Comparison of ENCODE assay signal across 8 cellular contexts in genomic region chr17:45148183-45149036, GRCh38. TPM values are rescaled to one million over a fixed set of nuclear protein-coding genes. Genes with fewer than 3 reads are reported as not detected.
DNase-seq lines count a peak whose midpoint lies in the region; ATAC-seq and TF ChIP-seq lines count a peak whose summit lies in the region.

TSS of gene HEXIM1 (plus strand) at chr17:45148475. CDS start at chr17:45149191, 716 bp downstream.

- TF ChIP-seq CTCF in A673 (conservative IDR thresholded peaks at IDR 0.05; ENCODE audit: low read depth, low read length): no peak
- TF ChIP-seq CTCF in VCaP (conservative IDR thresholded peaks at IDR 0.05): no peak
- no peak for TF ChIP-seq CTCF in breast epithelium (IDR thresholded peaks at IDR 0.05)

- H3K9ac ChIP-seq in iPS-18a (ENCODE audit: low read length): peak within 1 kb of the TSS; percentile 98
- peak within 1 kb of the TSS; percentile 98 for H3K9ac ChIP-seq in skeletal muscle satellite cell (ENCODE audit: low read depth, low read length)

- H3K9me3 ChIP-seq in A673 (ENCODE audit: low read depth, low read length, poor library complexity, severe bottlenecking) (no peaks in the 10 kb centered on the region), breast epithelium (no peaks in the 10 kb centered on the region), iPS-18a (ENCODE audit: control insufficient read depth, low read depth, low read length) (no peaks in the 10 kb centered on the region), skeletal muscle satellite cell (replicated peaks; ENCODE audit: low read length) (no peaks in the 10 kb centered on the region)

- H3K4me3 ChIP-seq in A673 (ENCODE audit: low read depth, low read length, poor library complexity, severe bottlenecking) (peak within 1 kb of the TSS; percentile 81), breast epithelium (peak within 1 kb of the TSS; percentile 66 to 83 (median 71)), iPS-18a (ENCODE audit: low read length) (peak within 1 kb of the TSS; percentile 97), skeletal muscle satellite cell (ENCODE audit: low read length) (peak within 1 kb of the TSS; percentile 90)

- peak within 1 kb of the TSS; percentile 95 for H3K4me2 ChIP-seq in skeletal muscle satellite cell (ENCODE audit: low read length)

- BruUV-seq in A673 (replicated peaks; lab: Mats Ljungman, UMichigan): TSS peak; percentile 78

- DNase-seq in A673 (ENCODE audit: low spot score) (peak; percentile 98), NCI-H2196 treated with DMSO at 0.1 percent for 48 hours (lab: John Stamatoyannopoulos, UW; ENCODE audit: unreplicated experiment) (peak; percentile 98), breast epithelium (ENCODE audit: low spot score in 2 of 2) (peak; percentile 100)

- CTCF ChIA-PET in A673 (lab: Charles Lee): interaction anchor here (0.5 to 3.3 kb wide), 8 partner anchors 10 to 211 kb away, joined by 3 to 16 read pairs (median 7); partner anchors contain the start of genes ACBD4 and HEXIM2

- POLR2A ChIA-PET in A673 (lab: Charles Lee; ENCODE audit: low non-redundant PET): interaction anchor here (0.6 to 1.1 kb wide), 9 partner anchors 13 to 620 kb away, joined by 3 to 8 read pairs (median 6); partner anchors contain the start of gene HEXIM2

- H3K27me3 ChIP-seq in A673 (replicated peaks; ENCODE audit: insufficient read depth, low read depth, low read length, poor library complexity): no peaks in the 10 kb centered on the region
- no peaks in the 10 kb centered on the region for H3K27me3 ChIP-seq in breast epithelium
- H3K27me3 ChIP-seq in iPS-18a (ENCODE audit: control insufficient read depth, insufficient read depth, low read length): no peaks in the 10 kb centered on the region
- H3K27me3 ChIP-seq in skeletal muscle satellite cell (ENCODE audit: control insufficient read depth, insufficient read depth, low read length): no peaks in the 10 kb centered on the region

- intact Hi-C loops in A673 (cut with micrococcal nuclease; ENCODE audit: unreplicated experiment) (no loop called here), breast epithelium (cut with DNase I; ENCODE audit: low total_unique reads) (no loop called here)

- H3K27ac ChIP-seq in A673 (ENCODE audit: low read depth, low read length, poor library complexity, severe bottlenecking) (peak within 1 kb of the TSS; percentile 98), VCaP (peak within 1 kb of the TSS; percentile 99), breast epithelium (peak within 1 kb of the TSS; percentile 99 to 100), iPS-18a (ENCODE audit: low read length) (peak within 1 kb of the TSS; percentile 98)

- peak; percentile 100 for TF ChIP-seq POLR2A in breast epithelium (IDR thresholded peaks at IDR 0.05)

- H3K36me3 ChIP-seq in A673 (ENCODE audit: insufficient read depth, low read length, poor library complexity, severe bottlenecking): no peaks in the 10 kb centered on the region
- H3K36me3 ChIP-seq in breast epithelium: no peaks in the 10 kb centered on the region
- no peaks in the 10 kb centered on the region for H3K36me3 ChIP-seq in iPS-18a (ENCODE audit: control insufficient read depth, low read depth, low read length)
- H3K36me3 ChIP-seq in skeletal muscle satellite cell (ENCODE audit: insufficient read depth, low read length): peaks cover 5% of the 10 kb centered on the region

- peaks cover 19% of the 10 kb centered on the region for H3K4me1 ChIP-seq in A673 (ENCODE audit: insufficient read depth, low read length, poor library complexity, severe bottlenecking)
- peaks cover 9 to 19% of the 10 kb centered on the region in 2 donors for H3K4me1 ChIP-seq in breast epithelium
- H3K4me1 ChIP-seq in iPS-18a (ENCODE audit: control insufficient read depth, low read depth, low read length): peaks cover 18% of the 10 kb centered on the region
- H3K4me1 ChIP-seq in skeletal muscle satellite cell (ENCODE audit: control insufficient read depth, insufficient read depth, low read length): peaks cover 36% of the 10 kb centered on the region

- peak; percentile 44 for ATAC-seq in GM18870 (IDR thresholded peaks at IDR 0.05; ENCODE audit: unreplicated experiment)
- ATAC-seq in HG03135 (IDR thresholded peaks at IDR 0.05; ENCODE audit: unreplicated experiment): peak; percentile 60

RNA-seq across cellular contexts. Expression of gene HEXIM1, which starts in this region (rescaled TPM):
- 21.2 and 22.1 TPM in 2 replicates for total RNA-seq in A673 (2021)
- total RNA-seq in breast epithelium: 10 to 100 TPM; 21.3 to 35.6 (median 33.4) TPM
- total RNA-seq in skeletal muscle satellite cell (2012; rRNA removed): 4.2 and 4.3 TPM in 2 replicates

Comparison
In these comparisons a context has a peak if more than half of its experiments do, and no peak if none do; other contexts are left out.
1. Peak in every context shown above with its lines: DNase-seq, ATAC-seq, H3K4me3 ChIP-seq and H3K27ac ChIP-seq.